Comparison of ENCODE assay signal across 20 cellular contexts in genomic region chr4:158560284-158560683, GRCh38. TPM values are rescaled to one million over a fixed set of nuclear protein-coding genes. Genes with fewer than 3 reads are reported as not detected.
"Had no signal": no experiment of that assay in that cellular context is flagged by ENCODE, and none has a peak within 500 bp of the region (broad histone marks: within the 10 kb centered on the region; RNA-seq: fewer than 3 reads in every experiment).

No MANE protein-coding gene starts in this region.

- H3K4me1 Mint-ChIP-seq: T-cell had no signal

- DNase-seq: Karpas-422, KG1, MM.1S, NCI-H1092 treated with DMSO at 0.1 percent for 48 hours, NCI-H1436, NCI-H187 treated with DMSO at 0.1 percent for 48 hours, NCI-H2029 treated with DMSO at 0.1 percent for 48 hours, NCI-H2227 treated with DMSO at 0.1 percent for 48 hours, NCI-H524, NCI-H526 treated with DMSO at 0.1 percent for 48 hours, NCI-H748 treated with DMSO at 0.1 percent for 48 hours, Right ventricle myocardium superior, RPMI8226, SK-N-SH, SW 1271, T-cell had no signal

- H3K9ac ChIP-seq: SK-N-SH had no signal

- H3K4me3 Mint-ChIP-seq: T-cell had no signal

- H3K9me3 ChIP-seq: SK-N-SH had no signal

- FAIRE-seq: HTR-8/SVneo, RCC 7860 had no signal

- H3K9me3 Mint-ChIP-seq: T-cell had no signal

- H3K36me3 Mint-ChIP-seq: T-cell had no signal

- H3K27ac Mint-ChIP-seq: T-cell had no signal

- H3K27ac ChIP-seq: HL-60 had no signal

- H3K4me2 ChIP-seq: SK-N-SH had no signal

- ATAC-seq: T-cell had no signal

RNA-seq across cellular contexts. Expression of gene RXFP1, which starts 38.6 kb away (rescaled TPM):
- total RNA-seq: NCI-H460, Right ventricle myocardium superior, T-cell had no signal
- polyA plus RNA-seq: SK-N-SH had no signal
